Comparison of ENCODE assay signal across 15 cellular contexts in the genomic region with DNA sequence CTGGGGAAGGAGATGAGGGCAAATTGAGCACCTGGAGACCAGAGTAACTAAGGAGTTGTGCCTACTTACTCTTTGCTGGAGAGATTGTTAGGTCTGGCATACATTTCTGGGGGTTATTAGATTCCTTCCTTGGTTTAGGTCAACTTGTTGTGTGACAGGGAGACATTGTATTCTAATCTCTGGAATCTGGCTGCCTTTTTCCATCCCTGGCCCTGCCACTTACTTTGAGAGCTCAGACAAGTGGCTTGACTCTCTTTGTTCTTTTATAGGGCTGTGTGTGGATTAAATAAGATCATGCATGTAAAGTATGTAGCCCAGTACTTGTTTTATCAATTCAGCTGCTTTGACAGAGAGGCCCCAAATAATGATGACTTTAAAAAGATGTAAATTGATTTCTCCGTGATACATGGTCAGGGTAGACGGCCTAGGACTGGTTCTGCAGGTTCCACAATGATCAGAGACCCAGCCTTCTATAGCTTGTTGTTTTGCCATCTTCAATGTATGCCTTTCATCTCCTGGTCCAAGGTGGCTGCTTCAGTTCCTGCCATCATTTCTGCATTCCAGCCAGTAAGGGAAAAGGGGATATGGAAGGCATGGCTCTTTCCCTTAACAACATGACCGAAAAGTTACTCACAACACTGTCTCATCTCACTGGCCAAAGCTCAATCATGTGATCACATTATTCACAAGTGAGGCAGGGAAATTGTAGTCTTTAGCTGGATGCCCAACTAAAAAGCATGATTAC.
"Had no signal": no experiment of that assay in that cellular context is flagged by ENCODE, and none has a peak within 500 bp of the region (broad histone marks: within the 10 kb centered on the region; RNA-seq: fewer than 3 reads in every experiment).

No MANE protein-coding gene starts in this region.

- H3K27me3 ChIP-seq: brain microvascular endothelial cell, esophagus muscularis mucosa had no signal

- H3K9me3 ChIP-seq: esophagus muscularis mucosa had no signal

- H3K4me3 ChIP-seq: esophagus muscularis mucosa, left ventricle myocardium inferior had no signal

- FAIRE-seq: islet of Langerhans had no signal

- H3K27me3 Mint-ChIP-seq: activated naive CD8-positive, alpha-beta T cell treated with anti-CD3 and anti-CD28 coated beads for 36 hours had no signal

- H3K4me3 Mint-ChIP-seq: activated naive CD8-positive, alpha-beta T cell treated with anti-CD3 and anti-CD28 coated beads for 36 hours; activated T-cell treated with anti-CD3 and anti-CD28 coated beads, Interleukin-2, amount 50 U/mL, for 4 hours; T-helper 1 cell treated with Interleukin-12 subunit alpha and Interleukin-12 subunit beta and Interleukin-4 antibody, amounts not matched to agents 30 μg/mL and 1 μg/mL, for 36 hours had no signal

- DNase-seq: activated CD4-positive, alpha-beta T cell treated with anti-CD3 and anti-CD28 coated beads, Interleukin-2, amount 50 U/mL, for 4 hours; activated gamma-delta T cell treated with Interleukin-2 at 50 U/mL for 16 hours; activated naive CD8-positive, alpha-beta T cell treated with anti-CD3 and anti-CD28 coated beads for 36 hours; activated T-cell treated with anti-CD3 and anti-CD28 coated beads, Interleukin-2, amount 50 U/mL, for 4 hours; brain microvascular endothelial cell; foreskin melanocyte; head of caudate nucleus; left ventricle myocardium inferior; mesenchymal stem cell; stimulated activated CD4-positive, alpha-beta T cell treated with anti-CD3 and anti-CD28 coated beads, Interleukin-2, amount 100 ng/mL, for 48 hours; stimulated activated naive CD8-positive, alpha-beta T cell treated with anti-CD3 and anti-CD28 coated beads, Interleukin-15, Interleukin-2, amounts not matched to agents 100 U/mL and 50 U/mL, for 24 hours had no signal

- H3K27ac Mint-ChIP-seq: activated naive CD8-positive, alpha-beta T cell treated with anti-CD3 and anti-CD28 coated beads for 36 hours; T-helper 1 cell treated with Interleukin-12 subunit alpha and Interleukin-12 subunit beta and Interleukin-4 antibody, amounts not matched to agents 30 μg/mL and 1 μg/mL, for 36 hours had no signal

- H3K36me3 ChIP-seq: brain microvascular endothelial cell, esophagus muscularis mucosa, left ventricle myocardium inferior had no signal

- ATAC-seq: activated CD4-positive, CD25-positive, alpha-beta regulatory T cell treated with anti-CD3 and anti-CD28 coated beads, Interleukin-2, amount 50 U/mL, for 24 hours; activated T-cell treated with anti-CD3 and anti-CD28 coated beads, Interleukin-2, amount 50 U/mL, for 4 hours; stimulated activated naive CD8-positive, alpha-beta T cell treated with anti-CD3 and anti-CD28 coated beads, Interleukin-15, Interleukin-2, amounts not matched to agents 100 U/mL and 50 U/mL, for 24 hours had no signal

- H3K27ac ChIP-seq: brain microvascular endothelial cell, esophagus muscularis mucosa, left ventricle myocardium inferior had no signal
